Comparison of ENCODE assay signal across 1 cellular context in genomic region chr6:35718911-35719381, GRCh38.
TF ChIP-seq lines count a peak whose summit lies in the region.

No MANE protein-coding gene starts in this region.

TF ChIP-seq in GM12878, 131 proteins besides CTCF, POLR2A, EP300 and RAD21 (continued from another document and continues in another):
- TF ChIP-seq CHD2 (IDR thresholded peaks at IDR 0.05; ENCODE audit: borderline replicate concordance, low read depth, low read length) (no peak), MTA3 (IDR thresholded peaks at IDR 0.05; ENCODE audit: borderline replicate concordance, low read length) (0 out of 2 replicates have a peak, but pooled peaks have one; percentile 1), JUNB (IDR thresholded peaks at IDR 0.05) (peak; percentile 21), EZH2 (IDR thresholded peaks at IDR 0.05; ENCODE audit: borderline replicate concordance, control insufficient read depth, low read depth, low read length) (no peak), GATAD2B (conservative IDR thresholded peaks at IDR 0.05; ENCODE audit: low read depth) (no peak), IRF4 (IDR thresholded peaks at IDR 0.05; ENCODE audit: low read depth, low read length) (0 out of 2 replicates have a peak, but pooled peaks have one; percentile 6), CUX1 (IDR thresholded peaks at IDR 0.05; ENCODE audit: insufficient replicate concordance, low read depth, low read length) (no peak), BACH1 (IDR thresholded peaks at IDR 0.05; ENCODE audit: borderline replicate concordance) (no peak), RBBP5 (conservative IDR thresholded peaks at IDR 0.05) (no peak), ZNF384 (IDR thresholded peaks at IDR 0.05; ENCODE audit: borderline replicate concordance, low read depth, low read length) (no peak), ZBTB33 (IDR thresholded peaks at IDR 0.05) (no peak), RUNX3 (IDR thresholded peaks at IDR 0.05; ENCODE audit: low read length) (peak; percentile 32; the same call in 1 of the 2 replicates), E2F4 (IDR thresholded peaks at IDR 0.05; ENCODE audit: low read depth, low read length) (no peak), SREBF2 (IDR thresholded peaks at IDR 0.05; ENCODE audit: low read length) (no peak), EGR1 (IDR thresholded peaks at IDR 0.05; ENCODE audit: borderline replicate concordance in 1 of 2, low read depth in 2 of 2, low read length in 2 of 2) (no peak), NFYA (IDR thresholded peaks at IDR 0.05; ENCODE audit: borderline replicate concordance, low read depth, low read length) (no peak), CREM (IDR thresholded peaks at IDR 0.05; ENCODE audit: low read depth) (peak; percentile 18; the same call in 1 of the 2 replicates), IKZF2 (IDR thresholded peaks at IDR 0.05) (no peak), SMARCA5 (IDR thresholded peaks at IDR 0.05) (no peak), CBFB (IDR thresholded peaks at IDR 0.05; ENCODE audit: low read depth) (no peak), TCF7 (IDR thresholded peaks at IDR 0.05; ENCODE audit: borderline replicate concordance) (peak; percentile 84), NR2C1 (IDR thresholded peaks at IDR 0.05) (no peak), PML (IDR thresholded peaks at IDR 0.05; ENCODE audit: low read length) (no peak), ZNF207 (IDR thresholded peaks at IDR 0.05; ENCODE audit: borderline replicate concordance) (no peak), ZNF687 (IDR thresholded peaks at IDR 0.05) (peak; percentile 57; the same call in 1 of the 2 replicates), EED (IDR thresholded peaks at IDR 0.05; ENCODE audit: low read depth) (peak; percentile 60), ZZZ3 (IDR thresholded peaks at IDR 0.05; ENCODE audit: control insufficient read depth, insufficient read length, low read depth) (no peak), RELB (IDR thresholded peaks at IDR 0.05; ENCODE audit: low read depth) (no peak), TCF12 (IDR thresholded peaks at IDR 0.05; ENCODE audit: low read depth, low read length) (peak; percentile 69; the same call in 1 of the 2 replicates), DPF2 (IDR thresholded peaks at IDR 0.05) (no peak)
- TF ChIP-seq, protein P1, sequence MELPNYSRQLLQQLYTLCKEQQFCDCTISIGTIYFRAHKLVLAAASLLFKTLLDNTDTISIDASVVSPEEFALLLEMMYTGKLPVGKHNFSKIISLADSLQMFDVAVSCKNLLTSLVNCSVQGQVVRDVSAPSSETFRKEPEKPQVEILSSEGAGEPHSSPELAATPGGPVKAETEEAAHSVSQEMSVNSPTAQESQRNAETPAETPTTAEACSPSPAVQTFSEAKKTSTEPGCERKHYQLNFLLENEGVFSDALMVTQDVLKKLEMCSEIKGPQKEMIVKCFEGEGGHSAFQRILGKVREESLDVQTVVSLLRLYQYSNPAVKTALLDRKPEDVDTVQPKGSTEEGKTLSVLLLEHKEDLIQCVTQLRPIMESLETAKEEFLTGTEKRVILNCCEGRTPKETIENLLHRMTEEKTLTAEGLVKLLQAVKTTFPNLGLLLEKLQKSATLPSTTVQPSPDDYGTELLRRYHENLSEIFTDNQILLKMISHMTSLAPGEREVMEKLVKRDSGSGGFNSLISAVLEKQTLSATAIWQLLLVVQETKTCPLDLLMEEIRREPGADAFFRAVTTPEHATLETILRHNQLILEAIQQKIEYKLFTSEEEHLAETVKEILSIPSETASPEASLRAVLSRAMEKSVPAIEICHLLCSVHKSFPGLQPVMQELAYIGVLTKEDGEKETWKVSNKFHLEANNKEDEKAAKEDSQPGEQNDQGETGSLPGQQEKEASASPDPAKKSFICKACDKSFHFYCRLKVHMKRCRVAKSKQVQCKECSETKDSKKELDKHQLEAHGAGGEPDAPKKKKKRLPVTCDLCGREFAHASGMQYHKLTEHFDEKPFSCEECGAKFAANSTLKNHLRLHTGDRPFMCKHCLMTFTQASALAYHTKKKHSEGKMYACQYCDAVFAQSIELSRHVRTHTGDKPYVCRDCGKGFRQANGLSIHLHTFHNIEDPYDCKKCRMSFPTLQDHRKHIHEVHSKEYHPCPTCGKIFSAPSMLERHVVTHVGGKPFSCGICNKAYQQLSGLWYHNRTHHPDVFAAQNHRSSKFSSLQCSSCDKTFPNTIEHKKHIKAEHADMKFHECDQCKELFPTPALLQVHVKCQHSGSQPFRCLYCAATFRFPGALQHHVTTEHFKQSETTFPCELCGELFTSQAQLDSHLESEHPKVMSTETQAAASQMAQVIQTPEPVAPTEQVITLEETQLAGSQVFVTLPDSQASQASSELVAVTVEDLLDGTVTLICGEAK (IDR thresholded peaks at IDR 0.05; ENCODE audit: borderline replicate concordance): peak; percentile 78
- TF ChIP-seq, protein P2, sequence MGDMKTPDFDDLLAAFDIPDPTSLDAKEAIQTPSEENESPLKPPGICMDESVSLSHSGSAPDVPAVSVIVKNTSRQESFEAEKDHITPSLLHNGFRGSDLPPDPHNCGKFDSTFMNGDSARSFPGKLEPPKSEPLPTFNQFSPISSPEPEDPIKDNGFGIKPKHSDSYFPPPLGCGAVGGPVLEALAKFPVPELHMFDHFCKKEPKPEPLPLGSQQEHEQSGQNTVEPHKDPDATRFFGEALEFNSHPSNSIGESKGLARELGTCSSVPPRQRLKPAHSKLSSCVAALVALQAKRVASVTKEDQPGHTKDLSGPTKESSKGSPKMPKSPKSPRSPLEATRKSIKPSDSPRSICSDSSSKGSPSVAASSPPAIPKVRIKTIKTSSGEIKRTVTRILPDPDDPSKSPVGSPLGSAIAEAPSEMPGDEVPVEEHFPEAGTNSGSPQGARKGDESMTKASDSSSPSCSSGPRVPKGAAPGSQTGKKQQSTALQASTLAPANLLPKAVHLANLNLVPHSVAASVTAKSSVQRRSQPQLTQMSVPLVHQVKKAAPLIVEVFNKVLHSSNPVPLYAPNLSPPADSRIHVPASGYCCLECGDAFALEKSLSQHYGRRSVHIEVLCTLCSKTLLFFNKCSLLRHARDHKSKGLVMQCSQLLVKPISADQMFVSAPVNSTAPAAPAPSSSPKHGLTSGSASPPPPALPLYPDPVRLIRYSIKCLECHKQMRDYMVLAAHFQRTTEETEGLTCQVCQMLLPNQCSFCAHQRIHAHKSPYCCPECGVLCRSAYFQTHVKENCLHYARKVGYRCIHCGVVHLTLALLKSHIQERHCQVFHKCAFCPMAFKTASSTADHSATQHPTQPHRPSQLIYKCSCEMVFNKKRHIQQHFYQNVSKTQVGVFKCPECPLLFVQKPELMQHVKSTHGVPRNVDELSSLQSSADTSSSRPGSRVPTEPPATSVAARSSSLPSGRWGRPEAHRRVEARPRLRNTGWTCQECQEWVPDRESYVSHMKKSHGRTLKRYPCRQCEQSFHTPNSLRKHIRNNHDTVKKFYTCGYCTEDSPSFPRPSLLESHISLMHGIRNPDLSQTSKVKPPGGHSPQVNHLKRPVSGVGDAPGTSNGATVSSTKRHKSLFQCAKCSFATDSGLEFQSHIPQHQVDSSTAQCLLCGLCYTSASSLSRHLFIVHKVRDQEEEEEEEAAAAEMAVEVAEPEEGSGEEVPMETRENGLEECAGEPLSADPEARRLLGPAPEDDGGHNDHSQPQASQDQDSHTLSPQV (IDR thresholded peaks at IDR 0.05): 0 out of 2 replicates have a peak, but pooled peaks have one; percentile 35
